9 cellular contexts compared by ENCODE assay signal in genomic region chr1:168320805-168321577, GRCh38. TPM values are rescaled to one million over a fixed set of nuclear protein-coding genes. Genes with fewer than 3 reads are reported as not detected.
DNase-seq lines count a peak whose midpoint lies in the region; ATAC-seq, FAIRE-seq and TF ChIP-seq lines count a peak whose summit lies in the region.
"Had no signal": no experiment of that assay in that cellular context is flagged by ENCODE, and none has a peak within 500 bp of the region (broad histone marks: within the 10 kb centered on the region; RNA-seq: fewer than 3 reads in every experiment).

No MANE protein-coding gene starts in this region.

- H3K27me3 Mint-ChIP-seq in activated naive CD4-positive, alpha-beta T cell treated with anti-CD3 and anti-CD28 coated beads, Interleukin-2, amount 10 ng/mL, durations not matched to agents 7 days and 5 days, result no peaks in the 10 kb centered on the region

- FAIRE-seq in keratinocyte (lab: Jason Lieb, UNC), result peak; percentile 98

- no peak overlapping the region for H2BK15ac ChIP-seq in neuronal stem cell (ENCODE audit: low read length)

- H3K36me3 ChIP-seq in keratinocyte (ENCODE audit: control insufficient read depth in 2 of 2, extremely low read depth in 1 of 2, insufficient read depth in 2 of 2, low read length in 2 of 2), result no peaks in the 10 kb centered on the region
- no peaks in the 10 kb centered on the region for H3K36me3 ChIP-seq in transverse colon
- H3K36me3 ChIP-seq in neuronal stem cell (replicated peaks in 1 of 2; ENCODE audit: control insufficient read depth in 2 of 2, insufficient read depth in 2 of 2, low read length in 2 of 2), result no peaks in the 10 kb centered on the region

- H4K91ac ChIP-seq in neuronal stem cell (ENCODE audit: low read depth, low read length, poor library complexity), result no peak overlapping the region

- H2BK5ac ChIP-seq in neuronal stem cell (ENCODE audit: low read length), result no peak overlapping the region

- no peaks in the 10 kb centered on the region for H3K9me1 ChIP-seq in keratinocyte (ENCODE audit: control insufficient read depth, extremely low read depth, insufficient read depth, low read length)

- CTCF ChIA-PET in activated naive CD4-positive, alpha-beta T cell treated with anti-CD3 and anti-CD28 coated beads, Interleukin-2, amount 10 ng/mL, durations not matched to agents 7 days and 5 days (lab: Charles Lee), result interaction anchor here (0.6 to 3.8 kb wide), 13 partner anchors 10 to 239 kb away, joined by 3 to 60 read pairs (median 3); no protein-coding TSS in a partner anchor

- H3K18ac ChIP-seq in neuronal stem cell (ENCODE audit: low read length), result no peak overlapping the region

- no peak for TF ChIP-seq EP300 in transverse colon (IDR thresholded peaks at IDR 0.05; ENCODE audit: low read depth)

- H3K4me2 ChIP-seq in keratinocyte (ENCODE audit: control insufficient read depth, extremely low read depth, insufficient read depth, low read depth, low read length) (peak overlapping the region; percentile 57), neuronal stem cell (ENCODE audit: insufficient read depth, low read length, poor library complexity, severe bottlenecking) (no peak overlapping the region)

- DNase-seq in activated naive CD4-positive, alpha-beta T cell treated with anti-CD3 and anti-CD28 coated beads, Interleukin-2, amount 50 U/mL, for 72 hours (ENCODE audit: low spot score in 2 of 2), result no peak
- no peak for DNase-seq in activated naive CD4-positive, alpha-beta T cell treated with anti-CD3 and anti-CD28 coated beads, Interleukin-2, amount 10 ng/mL, durations not matched to agents 7 days and 5 days
- DNase-seq in astrocyte of the hippocampus (ENCODE audit: low read depth, low spot score) (peak; percentile 79), keratinocyte (ENCODE audit: low read depth, low spot score) (peak; percentile 66), transverse colon (no peak), epidermal melanocyte (ENCODE audit: insufficient read length, low spot score) (no peak), NCI-H187 treated with DMSO at 0.1 percent for 48 hours (lab: John Stamatoyannopoulos, UW) (no peak), neuronal stem cell (ENCODE audit: low spot score) (no peak)
- DNase-seq: SHP77 treated with DMSO at 0.1 percent for 48 hours had no signal

- peak overlapping the region; percentile 53 for H3K27ac ChIP-seq in keratinocyte (ENCODE audit: control insufficient read depth, insufficient read depth, low read length)
- H3K27ac ChIP-seq in transverse colon, result peak overlapping the region in 3 of 4 donors; percentile 50 to 67 (median 62)
- no peak overlapping the region for H3K27ac ChIP-seq in neuronal stem cell (replicated peaks; ENCODE audit: low read length)

- no peak for TF ChIP-seq POLR2A in transverse colon (IDR thresholded peaks at IDR 0.05)

- H3K9ac ChIP-seq in keratinocyte (ENCODE audit: control insufficient read depth, extremely low read depth, insufficient read depth, low read length), result no peak overlapping the region
- no peak overlapping the region for H3K9ac ChIP-seq in neuronal stem cell (ENCODE audit: low read depth, low read length, poor library complexity)

- no peak overlapping the region for H3K4ac ChIP-seq in neuronal stem cell (ENCODE audit: low read length)

- peak overlapping the region; percentile 67 for H2AFZ ChIP-seq in keratinocyte (ENCODE audit: control insufficient read depth, low read length)
- no peak overlapping the region for H2AFZ ChIP-seq in neuronal stem cell (ENCODE audit: low read length)

- H3K4me3 ChIP-seq in keratinocyte (ENCODE audit: control insufficient read depth in 2 of 3, extremely low read depth in 1 of 3, insufficient read depth in 2 of 3, low read depth in 1 of 3, low read length in 3 of 3) (no peak overlapping the region), transverse colon (no peak overlapping the region), neuronal stem cell (ENCODE audit: low read length in 2 of 2) (no peak overlapping the region)

- no peak overlapping the region for H2BK120ac ChIP-seq in neuronal stem cell (ENCODE audit: low read depth, low read length)

- no peak overlapping the region for H2AK5ac ChIP-seq in neuronal stem cell (ENCODE audit: low read depth, low read length)

- in situ Hi-C loops in transverse colon (cut with MboI; ENCODE audit: low pct_ligation_motif_present in 1 of 4, low pct_unique_long_range_greater_than_20kb in 1 of 4, low sequenced_read_pairs in 3 of 4), result no loop called here

- TF ChIP-seq CTCF in keratinocyte (optimal IDR thresholded peaks at IDR 0.05 in 1 of 3, IDR thresholded peaks at IDR 0.05 in 1 of 3, conservative IDR thresholded peaks at IDR 0.05 in 1 of 3; ENCODE audit: extremely low read depth in 1 of 3, insufficient read depth in 2 of 3, low read length in 3 of 3) (no peak), transverse colon (IDR thresholded peaks at IDR 0.05) (no peak)

- H3K9me3 ChIP-seq in keratinocyte (ENCODE audit: control insufficient read depth, low read depth, low read length) (no peaks in the 10 kb centered on the region), transverse colon (no peaks in the 10 kb centered on the region), neuronal stem cell (replicated peaks in 1 of 2; ENCODE audit: control insufficient read depth in 2 of 2, insufficient read depth in 1 of 2, low read depth in 1 of 2, low read length in 2 of 2) (no peaks in the 10 kb centered on the region)

- intact Hi-C loops in transverse colon (cut with DNase I; ENCODE audit: low total_unique reads), result no loop called here

- H3K36me3 Mint-ChIP-seq in activated naive CD4-positive, alpha-beta T cell treated with anti-CD3 and anti-CD28 coated beads, Interleukin-2, amount 50 U/mL, for 72 hours, result peaks cover 8 to 11% of the 10 kb centered on the region in 2 donors
- H3K36me3 Mint-ChIP-seq in activated naive CD4-positive, alpha-beta T cell treated with anti-CD3 and anti-CD28 coated beads, Interleukin-2, amount 10 ng/mL, durations not matched to agents 7 days and 5 days, result peaks cover 4% of the 10 kb centered on the region

- no peaks in the 10 kb centered on the region for H3K79me2 ChIP-seq in keratinocyte (ENCODE audit: control insufficient read depth, insufficient read depth, low read length)

- 64 to 66% methylated on average over 4 to 5 of the region's 5 CpGs for WGBS in transverse colon (ENCODE audit: low coverage in 1 of 2), 2 donors
- no CpG with 5 or more reads among the region's 5 CpGs for WGBS in neuronal stem cell (ENCODE audit: extremely low coverage in 2 of 2, insufficient read length in 2 of 2, insufficient replicate concordance in 1 of 2), 2 donors

- no peaks in the 10 kb centered on the region for H4K20me1 ChIP-seq in keratinocyte (ENCODE audit: control insufficient read depth, extremely low read depth, insufficient read depth, low read length)

- dilution Hi-C loops in keratinocyte (cut with MboI; ENCODE audit: extremely low pct_ligation_motif_present, low sequenced_read_pairs), result no loop called here

- H3K14ac ChIP-seq in neuronal stem cell (ENCODE audit: low read length), result no peak overlapping the region

- no peak overlapping the region for H2BK12ac ChIP-seq in neuronal stem cell (ENCODE audit: low read length)

- peaks cover 24% of the 10 kb centered on the region for H3K4me1 Mint-ChIP-seq in activated naive CD4-positive, alpha-beta T cell treated with anti-CD3 and anti-CD28 coated beads, Interleukin-2, amount 10 ng/mL, durations not matched to agents 7 days and 5 days

- no peak overlapping the region for H3K4me3 Mint-ChIP-seq in activated naive CD4-positive, alpha-beta T cell treated with anti-CD3 and anti-CD28 coated beads, Interleukin-2, amount 10 ng/mL, durations not matched to agents 7 days and 5 days

- H3K27me3 ChIP-seq in keratinocyte (ENCODE audit: control insufficient read depth, extremely low read depth, insufficient read depth, low read length), result no peaks in the 10 kb centered on the region
- H3K27me3 ChIP-seq in transverse colon, result no peaks in the 10 kb centered on the region
- H3K27me3 ChIP-seq in neuronal stem cell (ENCODE audit: control insufficient read depth in 3 of 3, insufficient read depth in 3 of 3, low read depth in 1 of 3, low read length in 3 of 3), result no peaks in the 10 kb centered on the region

- H3K79me1 ChIP-seq in neuronal stem cell (ENCODE audit: low read depth, low read length), result no peaks in the 10 kb centered on the region

- H3K27ac Mint-ChIP-seq in activated naive CD4-positive, alpha-beta T cell treated with anti-CD3 and anti-CD28 coated beads, Interleukin-2, amount 50 U/mL, for 72 hours, result peak overlapping the region in 1 of 2 donors; percentile 19
- H3K27ac Mint-ChIP-seq in activated naive CD4-positive, alpha-beta T cell treated with anti-CD3 and anti-CD28 coated beads, Interleukin-2, amount 10 ng/mL, durations not matched to agents 7 days and 5 days, result no peak overlapping the region

- no peak overlapping the region for H4K8ac ChIP-seq in neuronal stem cell (ENCODE audit: low read depth, low read length)

- H3K9me3 Mint-ChIP-seq in activated naive CD4-positive, alpha-beta T cell treated with anti-CD3 and anti-CD28 coated beads, Interleukin-2, amount 50 U/mL, for 72 hours, result peaks cover 3 to 6% of the 10 kb centered on the region in 2 donors
- H3K9me3 Mint-ChIP-seq in activated naive CD4-positive, alpha-beta T cell treated with anti-CD3 and anti-CD28 coated beads, Interleukin-2, amount 10 ng/mL, durations not matched to agents 7 days and 5 days, result peaks cover 5% of the 10 kb centered on the region

- no peak overlapping the region for H3K23ac ChIP-seq in neuronal stem cell (ENCODE audit: low read depth, low read length, poor library complexity)

- peak; percentile 83 to 86 for ATAC-seq in activated naive CD4-positive, alpha-beta T cell treated with anti-CD3 and anti-CD28 coated beads, Interleukin-2, amount 50 U/mL, for 72 hours

- peaks cover 11% of the 10 kb centered on the region for H3K4me1 ChIP-seq in keratinocyte (ENCODE audit: control insufficient read depth, extremely low read depth, insufficient read depth, low read length)
- no peaks in the 10 kb centered on the region for H3K4me1 ChIP-seq in transverse colon
- peaks cover 0 to 1% of the 10 kb centered on the region in 2 donors for H3K4me1 ChIP-seq in neuronal stem cell (ENCODE audit: control insufficient read depth in 2 of 2, insufficient read depth in 1 of 2, low read depth in 1 of 2, low read length in 2 of 2)

RNA-seq across cellular contexts. Expression of gene TBX19, which starts 40.3 kb away (rescaled TPM):
- 1 to 10 TPM; 2.0 to 2.9 TPM for total RNA-seq in activated naive CD4-positive, alpha-beta T cell treated with anti-CD3 and anti-CD28 coated beads, Interleukin-2, amount 50 U/mL, for 72 hours
- 0.65 to 1.2 TPM (median 0.93 TPM) in 3 replicates for polyA plus RNA-seq in keratinocyte
- polyA plus RNA-seq in keratinocyte (2011; ENCODE audit: low read depth), result 1.5 TPM
- 0.44 and 0.56 TPM in 2 replicates for polyA plus RNA-seq in keratinocyte (2011; cell fraction: cytosol; rRNA removed)
- polyA plus RNA-seq in keratinocyte (2011; cell fraction: nucleus; rRNA removed), result 2.9 and 3.1 TPM in 2 replicates
- polyA plus RNA-seq in keratinocyte (2012; ENCODE audit: low replicate concordance), result 0.25 and 3.9 TPM in 2 replicates
- polyA minus RNA-seq in keratinocyte, result 0.79 to 0.93 TPM (median 0.92 TPM) in 3 replicates
- polyA minus RNA-seq in keratinocyte (2011; cell fraction: cytosol; rRNA and poly(A)+ RNA removed), result not detected
- polyA minus RNA-seq in keratinocyte (2011; cell fraction: nucleus; rRNA and poly(A)+ RNA removed), result 1.4 and 2.3 TPM in 2 replicates
- total RNA-seq in transverse colon, result 1 to 10 TPM; 1.2 to 2.9 (median 2.5) TPM
- polyA plus RNA-seq in neuronal stem cell (2013, experiment 1 of 2), result 1.2 TPM
- 1.3 TPM for polyA plus RNA-seq in neuronal stem cell (2013, experiment 2 of 2)

Comparison
In these comparisons a context has a peak if more than half of its experiments do, and no peak if none do; other contexts are left out.
1. DNase-seq: peak in astrocyte of the hippocampus (single experiment) and keratinocyte (single experiment); none in activated naive CD4-positive, alpha-beta T cell treated with anti-CD3 and anti-CD28 coated beads, Interleukin-2, amount 50 U/mL, for 72 hours (0 of 2), activated naive CD4-positive, alpha-beta T cell treated with anti-CD3 and anti-CD28 coated beads, Interleukin-2, amount 10 ng/mL, durations not matched to agents 7 days and 5 days (single experiment), transverse colon (single experiment), epidermal melanocyte (single experiment), NCI-H187 treated with DMSO at 0.1 percent for 48 hours (single experiment) and neuronal stem cell (single experiment).